ENCODE assay signal across 1 cellular context in the genomic region with DNA sequence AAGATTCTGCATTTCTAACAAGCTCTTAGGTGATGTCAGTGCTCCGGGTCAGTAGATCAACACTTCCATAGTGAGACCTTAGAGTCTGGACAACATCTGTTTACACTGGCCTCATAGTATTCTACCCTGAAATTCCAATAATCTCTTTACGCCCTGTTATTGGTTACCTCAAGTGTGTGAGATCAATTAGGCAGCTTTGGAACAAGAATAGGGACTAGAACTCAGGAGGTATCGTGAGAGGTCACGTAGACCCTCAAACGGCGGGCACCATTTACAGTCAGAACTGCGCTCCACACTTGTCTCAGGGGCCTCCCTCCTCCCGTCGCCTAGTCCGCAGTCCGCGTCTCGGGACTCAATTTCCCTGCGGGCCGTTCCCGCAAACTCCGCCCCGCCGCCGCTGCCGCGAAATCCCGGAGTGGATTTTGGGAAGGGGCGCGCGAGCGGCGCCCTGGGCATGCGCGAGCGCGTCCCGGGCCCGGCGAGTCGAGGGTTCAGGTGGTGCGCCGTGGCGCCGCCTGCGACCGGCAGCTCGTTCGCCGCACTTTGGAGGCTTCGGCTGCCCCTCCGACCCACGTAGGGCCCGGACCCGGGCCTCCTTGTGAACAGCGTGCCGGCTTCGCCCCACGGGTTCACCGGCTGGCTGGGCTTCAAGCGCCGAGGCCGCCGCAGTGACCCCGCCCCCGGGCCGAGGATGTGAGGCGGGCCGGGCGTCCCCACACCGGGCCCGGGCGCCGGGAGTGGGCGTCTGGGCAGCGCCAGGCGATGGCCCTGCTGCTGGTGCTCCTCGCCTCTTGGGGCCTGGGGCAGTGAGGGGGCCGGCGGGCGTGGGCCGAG.
TF ChIP-seq lines count a peak whose summit lies in the region.

A gene with protein sequence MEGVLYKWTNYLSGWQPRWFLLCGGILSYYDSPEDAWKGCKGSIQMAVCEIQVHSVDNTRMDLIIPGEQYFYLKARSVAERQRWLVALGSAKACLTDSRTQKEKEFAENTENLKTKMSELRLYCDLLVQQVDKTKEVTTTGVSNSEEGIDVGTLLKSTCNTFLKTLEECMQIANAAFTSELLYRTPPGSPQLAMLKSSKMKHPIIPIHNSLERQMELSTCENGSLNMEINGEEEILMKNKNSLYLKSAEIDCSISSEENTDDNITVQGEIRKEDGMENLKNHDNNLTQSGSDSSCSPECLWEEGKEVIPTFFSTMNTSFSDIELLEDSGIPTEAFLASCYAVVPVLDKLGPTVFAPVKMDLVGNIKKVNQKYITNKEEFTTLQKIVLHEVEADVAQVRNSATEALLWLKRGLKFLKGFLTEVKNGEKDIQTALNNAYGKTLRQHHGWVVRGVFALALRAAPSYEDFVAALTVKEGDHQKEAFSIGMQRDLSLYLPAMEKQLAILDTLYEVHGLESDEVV (plus strand): TSS at position 498 of the 834 bp plus-strand sequence. CDS start 351 bp downstream, outside the sequence.

TF ChIP-seq in K562, 482 proteins besides CTCF, POLR2A, EP300 and RAD21 (continued from another document and continues in another):
- TF ChIP-seq CHD7 (IDR thresholded peaks at IDR 0.05; ENCODE audit: low read depth, low read length) (no peak), HSF4 (CRISPR knock-in tag; IDR thresholded peaks at IDR 0.05; ENCODE audit: borderline replicate concordance) (no peak), KLF13 (tag; IDR thresholded peaks at IDR 0.05; ENCODE audit: borderline replicate concordance, low read depth) (peak; percentile 69; the same call in 1 of the 2 replicates), HDAC6 (IDR thresholded peaks at IDR 0.05; ENCODE audit: low read depth, low read length) (no peak), MTF1 (CRISPR knock-in tag; IDR thresholded peaks at IDR 0.05; ENCODE audit: borderline replicate concordance) (no peak), SIN3A (IDR thresholded peaks at IDR 0.05; ENCODE audit: borderline replicate concordance in 2 of 2, control insufficient read depth in 1 of 2, low read depth in 2 of 2, low read length in 2 of 2) (peak in 1 of 2 experiments; percentile 67; a peak in 2 of 4 replicates), ZBTB49 (CRISPR knock-in tag; IDR thresholded peaks at IDR 0.05; ENCODE audit: borderline replicate concordance) (no peak), ZNF134 (CRISPR knock-in tag; conservative IDR thresholded peaks at IDR 0.05) (no peak), PCBP2 (IDR thresholded peaks at IDR 0.05; ENCODE audit: low read depth, low read length, poor library complexity, severe bottlenecking) (peak; percentile 45), HDAC3 (IDR thresholded peaks at IDR 0.05; ENCODE audit: borderline replicate concordance, partially characterized antibody) (no peak), POLR2B (IDR thresholded peaks at IDR 0.05; ENCODE audit: low read depth, partially characterized antibody) (peak; percentile 31), PHB (CRISPR knock-in tag; IDR thresholded peaks at IDR 0.05) (no peak), FOXM1 (IDR thresholded peaks at IDR 0.05; ENCODE audit: low read depth) (peak; percentile 84), FOXM1 (CRISPR knock-in tag; IDR thresholded peaks at IDR 0.05; ENCODE audit: low read depth) (no peak), RNF219 (CRISPR knock-in tag; IDR thresholded peaks at IDR 0.05) (no peak), IRF9 (tag; IDR thresholded peaks at IDR 0.05) (no peak), ZNF785 (CRISPR knock-in tag; IDR thresholded peaks at IDR 0.05) (no peak), JUN (IDR thresholded peaks at IDR 0.05; ENCODE audit: borderline replicate concordance, low read depth, low read length) (0 out of 2 replicates have a peak, but pooled peaks have one; percentile 18), JUN (CRISPR knock-in tag; IDR thresholded peaks at IDR 0.05; ENCODE audit: borderline replicate concordance) (no peak), ZNF311 (CRISPR knock-in tag; IDR thresholded peaks at IDR 0.05) (no peak), DACH1 (IDR thresholded peaks at IDR 0.05; ENCODE audit: partially characterized antibody) (no peak), GTF2F1 (IDR thresholded peaks at IDR 0.05; ENCODE audit: low read depth, low read length) (no peak), FUS (optimal IDR thresholded peaks at IDR 0.05; ENCODE audit: low read depth, low read length) (peak; percentile 91), HLTF (IDR thresholded peaks at IDR 0.05) (no peak), ERF (CRISPR knock-in tag; IDR thresholded peaks at IDR 0.05) (0 out of 2 replicates have a peak, but pooled peaks have one; percentile 43), DMBX1 (CRISPR knock-in tag; IDR thresholded peaks at IDR 0.05; ENCODE audit: borderline replicate concordance) (no peak), CSDE1 (IDR thresholded peaks at IDR 0.05) (no peak), GABPB2 (CRISPR knock-in tag; conservative IDR thresholded peaks at IDR 0.05) (no peak), ZNF668 (CRISPR knock-in tag; IDR thresholded peaks at IDR 0.05) (no peak)
- TF ChIP-seq, protein P1, sequence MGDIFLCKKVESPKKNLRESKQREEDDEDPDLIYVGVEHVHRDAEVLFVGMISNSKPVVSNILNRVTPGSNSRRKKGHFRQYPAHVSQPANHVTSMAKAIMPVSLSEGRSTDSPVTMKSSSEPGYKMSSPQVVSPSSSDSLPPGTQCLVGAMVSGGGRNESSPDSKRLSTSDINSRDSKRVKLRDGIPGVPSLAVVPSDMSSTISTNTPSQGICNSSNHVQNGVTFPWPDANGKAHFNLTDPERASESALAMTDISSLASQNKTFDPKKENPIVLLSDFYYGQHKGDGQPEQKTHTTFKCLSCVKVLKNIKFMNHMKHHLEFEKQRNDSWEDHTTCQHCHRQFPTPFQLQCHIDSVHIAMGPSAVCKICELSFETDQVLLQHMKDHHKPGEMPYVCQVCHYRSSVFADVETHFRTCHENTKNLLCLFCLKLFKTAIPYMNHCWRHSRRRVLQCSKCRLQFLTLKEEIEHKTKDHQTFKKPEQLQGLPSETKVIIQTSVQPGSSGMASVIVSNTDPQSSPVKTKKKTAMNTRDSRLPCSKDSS (IDR thresholded peaks at IDR 0.05; ENCODE audit: low read depth, partially characterized antibody): no peak
